In genomic region chr2:216591480-216591879, GRCh38 we compare ENCODE assay signal across 24 cellular contexts.
"Had no signal": no experiment of that assay in that cellular context is flagged by ENCODE, and none has a peak within 500 bp of the region (broad histone marks: within the 10 kb centered on the region; RNA-seq: fewer than 3 reads in every experiment).

No MANE protein-coding gene starts in this region.

- H3K4me3 ChIP-seq: colonic mucosa, esophagus squamous epithelium, gastroesophageal sphincter had no signal

- H3K4me1 Mint-ChIP-seq: activated CD4-positive, alpha-beta memory T cell treated with anti-CD3 and anti-CD28 coated beads, Interleukin-2, amount 10 ng/mL, durations not matched to agents 7 days and 5 days; activated CD4-positive, alpha-beta T cell treated with anti-CD3 and anti-CD28 coated beads for 36 hours; activated CD4-positive, alpha-beta T cell treated with anti-CD3 and anti-CD28 coated beads, Interleukin-2, amount 10 ng/mL, durations not matched to agents 24 days and 14 days; activated naive CD4-positive, alpha-beta T cell treated with anti-CD3 and anti-CD28 coated beads, Interleukin-2, amount 10 ng/mL, durations not matched to agents 7 days and 5 days; activated naive CD8-positive, alpha-beta T cell treated with anti-CD3 and anti-CD28 coated beads, Interleukin-2, amount 10 ng/mL, durations not matched to agents 7 days and 5 days had no signal

- H3K9me3 Mint-ChIP-seq: activated CD4-positive, alpha-beta memory T cell treated with anti-CD3 and anti-CD28 coated beads, Interleukin-2, amount 10 ng/mL, durations not matched to agents 7 days and 5 days; activated CD4-positive, alpha-beta T cell treated with anti-CD3 and anti-CD28 coated beads, Interleukin-2, amount 10 ng/mL, durations not matched to agents 24 days and 14 days; activated naive CD4-positive, alpha-beta T cell treated with anti-CD3 and anti-CD28 coated beads, Interleukin-2, amount 10 ng/mL, durations not matched to agents 7 days and 5 days; activated naive CD4-positive, alpha-beta T cell treated with anti-CD3 and anti-CD28 coated beads, Interleukin-2, amount 50 U/mL, for 72 hours; activated naive CD8-positive, alpha-beta T cell treated with anti-CD3 and anti-CD28 coated beads, Interleukin-2, amount 10 ng/mL, durations not matched to agents 7 days and 5 days; activated T-cell treated with anti-CD3 and anti-CD28 coated beads, Interleukin-2, amount 50 U/mL, for 24 hours; activated T-cell treated with anti-CD3 and anti-CD28 coated beads, Interleukin-2, amount 50 U/mL, for 72 hours had no signal

- H3K27ac ChIP-seq: colonic mucosa, epithelial cell of prostate had no signal

- DNase-seq: activated CD4-positive, alpha-beta memory T cell treated with anti-CD3 and anti-CD28 coated beads, Interleukin-2, amount 10 ng/mL, durations not matched to agents 7 days and 5 days; activated CD4-positive, alpha-beta T cell treated with anti-CD3 and anti-CD28 coated beads for 36 hours; activated CD4-positive, alpha-beta T cell treated with anti-CD3 and anti-CD28 coated beads, Interleukin-2, amount 10 ng/mL, durations not matched to agents 24 days and 14 days; activated CD4-positive, CD25-positive, alpha-beta regulatory T cell; activated CD4-positive, CD25-positive, alpha-beta regulatory T cell treated with anti-CD3 and anti-CD28 coated beads, Interleukin-2, amount 50 U/mL, for 72 hours; activated CD8-positive, alpha-beta memory T cell treated with anti-CD3 and anti-CD28 coated beads, Interleukin-2, amount 50 U/mL, for 48 hours; activated gamma-delta T cell; activated naive CD4-positive, alpha-beta T cell; activated naive CD4-positive, alpha-beta T cell treated with anti-CD3 and anti-CD28 coated beads, Interleukin-2, amount 10 ng/mL, durations not matched to agents 7 days and 5 days; activated naive CD8-positive, alpha-beta T cell treated with anti-CD3 and anti-CD28 coated beads, Interleukin-2, amount 10 ng/mL, durations not matched to agents 7 days and 5 days; activated T-cell treated with anti-CD3 and anti-CD28 coated beads for 4 hours; activated T-cell treated with anti-CD3 and anti-CD28 coated beads, Interleukin-2, amount 50 U/mL, for 24 hours; activated T-cell treated with anti-CD3 and anti-CD28 coated beads, Interleukin-2, amount 50 U/mL, for 72 hours; amniotic stem cell; anterior cingulate cortex; central memory CD4-positive, alpha-beta T cell; cerebellar nuclear complex; effector CD8-positive, alpha-beta T cell; esophagus squamous epithelium; T-helper 2 cell had no signal

- H3K36me3 ChIP-seq: colonic mucosa, esophagus squamous epithelium, gastroesophageal sphincter had no signal

- ATAC-seq: activated CD4-positive, alpha-beta T cell treated with anti-CD3 and anti-CD28 coated beads for 36 hours; activated naive CD4-positive, alpha-beta T cell treated with anti-CD3 and anti-CD28 coated beads, Interleukin-2, amount 50 U/mL, for 72 hours; activated T-cell treated with anti-CD3 and anti-CD28 coated beads, Interleukin-2, amount 50 U/mL, for 72 hours had no signal

- H3K9me3 ChIP-seq: colonic mucosa, esophagus squamous epithelium, gastroesophageal sphincter had no signal

- H3K4me3 Mint-ChIP-seq: activated CD4-positive, alpha-beta memory T cell treated with anti-CD3 and anti-CD28 coated beads, Interleukin-2, amount 10 ng/mL, durations not matched to agents 7 days and 5 days; activated CD4-positive, alpha-beta T cell treated with anti-CD3 and anti-CD28 coated beads for 36 hours; activated CD4-positive, alpha-beta T cell treated with anti-CD3 and anti-CD28 coated beads, Interleukin-2, amount 10 ng/mL, durations not matched to agents 24 days and 14 days; activated naive CD4-positive, alpha-beta T cell treated with anti-CD3 and anti-CD28 coated beads, Interleukin-2, amount 10 ng/mL, durations not matched to agents 7 days and 5 days; activated naive CD8-positive, alpha-beta T cell treated with anti-CD3 and anti-CD28 coated beads, Interleukin-2, amount 10 ng/mL, durations not matched to agents 7 days and 5 days; activated T-cell treated with anti-CD3 and anti-CD28 coated beads, Interleukin-2, amount 50 U/mL, for 24 hours; activated T-cell treated with anti-CD3 and anti-CD28 coated beads, Interleukin-2, amount 50 U/mL, for 72 hours had no signal

- H3K4me1 ChIP-seq: colonic mucosa had no signal

- H3K27me3 ChIP-seq: colonic mucosa, esophagus squamous epithelium, gastroesophageal sphincter had no signal

- H3K36me3 Mint-ChIP-seq: activated naive CD4-positive, alpha-beta T cell treated with anti-CD3 and anti-CD28 coated beads, Interleukin-2, amount 10 ng/mL, durations not matched to agents 7 days and 5 days; activated naive CD4-positive, alpha-beta T cell treated with anti-CD3 and anti-CD28 coated beads, Interleukin-2, amount 50 U/mL, for 72 hours; activated naive CD8-positive, alpha-beta T cell treated with anti-CD3 and anti-CD28 coated beads, Interleukin-2, amount 10 ng/mL, durations not matched to agents 7 days and 5 days had no signal

- H3K27ac Mint-ChIP-seq: activated CD4-positive, alpha-beta memory T cell treated with anti-CD3 and anti-CD28 coated beads, Interleukin-2, amount 10 ng/mL, durations not matched to agents 7 days and 5 days; activated CD4-positive, alpha-beta T cell treated with anti-CD3 and anti-CD28 coated beads for 36 hours; activated CD4-positive, alpha-beta T cell treated with anti-CD3 and anti-CD28 coated beads, Interleukin-2, amount 10 ng/mL, durations not matched to agents 24 days and 14 days; activated naive CD4-positive, alpha-beta T cell treated with anti-CD3 and anti-CD28 coated beads, Interleukin-2, amount 10 ng/mL, durations not matched to agents 7 days and 5 days; activated naive CD4-positive, alpha-beta T cell treated with anti-CD3 and anti-CD28 coated beads, Interleukin-2, amount 50 U/mL, for 72 hours; activated naive CD8-positive, alpha-beta T cell treated with anti-CD3 and anti-CD28 coated beads, Interleukin-2, amount 10 ng/mL, durations not matched to agents 7 days and 5 days; activated T-cell treated with anti-CD3 and anti-CD28 coated beads, Interleukin-2, amount 50 U/mL, for 24 hours; activated T-cell treated with anti-CD3 and anti-CD28 coated beads, Interleukin-2, amount 50 U/mL, for 72 hours had no signal
